Comparison of ENCODE assay signal across 11 cellular contexts in genomic region chr19:16073481-16073880, GRCh38. TPM values are rescaled to one million over a fixed set of nuclear protein-coding genes. Genes with fewer than 3 reads are reported as not detected.
DNase-seq lines count a peak whose midpoint lies in the region; ATAC-seq and TF ChIP-seq lines count a peak whose summit lies in the region.
"Had no signal": no experiment of that assay in that cellular context is flagged by ENCODE, and none has a peak within 500 bp of the region (broad histone marks: within the 10 kb centered on the region; RNA-seq: fewer than 3 reads in every experiment).

No MANE protein-coding gene starts in this region.

- H3K27ac ChIP-seq in ascending aorta: peak overlapping the region; percentile 83 to 100

- no peaks in the 10 kb centered on the region for H3K27me3 Mint-ChIP-seq in stimulated activated naive CD8-positive, alpha-beta T cell treated with anti-CD3 and anti-CD28 coated beads, Interleukin-15, Interleukin-2, amounts not matched to agents 100 ng/mL and 50 ng/mL, for 24 hours
- H3K27me3 Mint-ChIP-seq in stimulated activated naive CD8-positive, alpha-beta T cell treated with anti-CD3 and anti-CD28 coated beads, Interleukin-15, amount 100 ng/mL, for 72 hours: no peaks in the 10 kb centered on the region
- H3K27me3 Mint-ChIP-seq in natural killer cell treated with Interleukin-12 subunit alpha and Interleukin-12 subunit beta and Interleukin-15 and Interleukin-18, amount 100 ng/mL, for 72 hours: no peaks in the 10 kb centered on the region

- no peaks in the 10 kb centered on the region for H3K9me3 Mint-ChIP-seq in stimulated activated naive CD8-positive, alpha-beta T cell treated with anti-CD3 and anti-CD28 coated beads, Interleukin-15, Interleukin-2, amounts not matched to agents 100 ng/mL and 50 ng/mL, for 24 hours
- H3K9me3 Mint-ChIP-seq in stimulated activated naive CD8-positive, alpha-beta T cell treated with anti-CD3 and anti-CD28 coated beads, Interleukin-15, amount 100 ng/mL, for 72 hours: no peaks in the 10 kb centered on the region
- H3K9me3 Mint-ChIP-seq in natural killer cell treated with Interleukin-12 subunit alpha and Interleukin-12 subunit beta and Interleukin-15 and Interleukin-18, amount 100 ng/mL, for 72 hours: no peaks in the 10 kb centered on the region

- no peak for ATAC-seq in stimulated activated naive CD8-positive, alpha-beta T cell treated with anti-CD3 and anti-CD28 coated beads, Interleukin-15, amount 100 ng/mL, for 72 hours
- ATAC-seq in natural killer cell treated with Interleukin-12 subunit alpha and Interleukin-12 subunit beta and Interleukin-15 and Interleukin-18, amount 100 ng/mL, for 72 hours: no peak
- ATAC-seq in HG03280 (IDR thresholded peaks at IDR 0.05; ENCODE audit: unreplicated experiment) (no peak), HG02759 (IDR thresholded peaks at IDR 0.05; ENCODE audit: unreplicated experiment) (no peak)

- peaks cover 13% of the 10 kb centered on the region for H3K36me3 Mint-ChIP-seq in stimulated activated naive CD8-positive, alpha-beta T cell treated with anti-CD3 and anti-CD28 coated beads, Interleukin-15, Interleukin-2, amounts not matched to agents 100 ng/mL and 50 ng/mL, for 24 hours (ENCODE audit: low read depth)
- H3K36me3 Mint-ChIP-seq in natural killer cell treated with Interleukin-12 subunit alpha and Interleukin-12 subunit beta and Interleukin-15 and Interleukin-18, amount 100 ng/mL, for 72 hours: peaks cover 7% of the 10 kb centered on the region

- no peak overlapping the region for H3K4me3 ChIP-seq in ascending aorta

- DNase-seq in stimulated activated naive CD8-positive, alpha-beta T cell treated with anti-CD3 and anti-CD28 coated beads, Interleukin-15, amount 100 ng/mL, for 72 hours: no peak
- DNase-seq in ascending aorta (ENCODE audit: low spot score in 2 of 2): peak in 1 of 2 donors; percentile 71
- DNase-seq in natural killer cell treated with Interleukin-12 subunit alpha and Interleukin-12 subunit beta and Interleukin-15 and Interleukin-18, amount 100 ng/mL, for 72 hours (ENCODE audit: low spot score): peak; percentile 39
- no peak for DNase-seq in effector CD8-positive, alpha-beta T cell (lab: John Stamatoyannopoulos, UW)
- DNase-seq in NCI-H446 treated with DMSO at 0.1 percent for 48 hours (lab: John Stamatoyannopoulos, UW): no peak
- DNase-seq: Karpas-422; NCI-H2107; stimulated activated CD4-positive, alpha-beta T cell treated with anti-CD3 and anti-CD28 coated beads, Interleukin-12 subunit alpha, Interleukin-12 subunit beta, amount 100 ng/mL, for 4 hours had no signal

- H3K36me3 ChIP-seq in ascending aorta: peaks cover 11 to 45% of the 10 kb centered on the region in 2 donors

- no peaks in the 10 kb centered on the region for H3K27me3 ChIP-seq in ascending aorta

- peaks cover 44% of the 10 kb centered on the region for H3K4me1 Mint-ChIP-seq in stimulated activated naive CD8-positive, alpha-beta T cell treated with anti-CD3 and anti-CD28 coated beads, Interleukin-15, Interleukin-2, amounts not matched to agents 100 ng/mL and 50 ng/mL, for 24 hours (ENCODE audit: low read depth)
- H3K4me1 Mint-ChIP-seq in stimulated activated naive CD8-positive, alpha-beta T cell treated with anti-CD3 and anti-CD28 coated beads, Interleukin-15, amount 100 ng/mL, for 72 hours: peaks cover 46% of the 10 kb centered on the region
- H3K4me1 Mint-ChIP-seq in natural killer cell treated with Interleukin-12 subunit alpha and Interleukin-12 subunit beta and Interleukin-15 and Interleukin-18, amount 100 ng/mL, for 72 hours (ENCODE audit: low read depth in 2 of 2): peaks cover 29 to 34% of the 10 kb centered on the region in 2 donors

- no peak overlapping the region for H3K4me3 Mint-ChIP-seq in stimulated activated naive CD8-positive, alpha-beta T cell treated with anti-CD3 and anti-CD28 coated beads, Interleukin-15, Interleukin-2, amounts not matched to agents 100 ng/mL and 50 ng/mL, for 24 hours
- no peak overlapping the region for H3K4me3 Mint-ChIP-seq in stimulated activated naive CD8-positive, alpha-beta T cell treated with anti-CD3 and anti-CD28 coated beads, Interleukin-15, amount 100 ng/mL, for 72 hours
- peak overlapping the region; percentile 86 for H3K4me3 Mint-ChIP-seq in natural killer cell treated with Interleukin-12 subunit alpha and Interleukin-12 subunit beta and Interleukin-15 and Interleukin-18, amount 100 ng/mL, for 72 hours

- H3K9me3 ChIP-seq in ascending aorta: no peaks in the 10 kb centered on the region

- peaks cover 9 to 30% of the 10 kb centered on the region in 2 donors for H3K4me1 ChIP-seq in ascending aorta

- intact Hi-C loops in ascending aorta (cut with DNase I): no loop called here

- peak overlapping the region; percentile 61 for H3K27ac Mint-ChIP-seq in stimulated activated naive CD8-positive, alpha-beta T cell treated with anti-CD3 and anti-CD28 coated beads, Interleukin-15, Interleukin-2, amounts not matched to agents 100 ng/mL and 50 ng/mL, for 24 hours
- H3K27ac Mint-ChIP-seq in stimulated activated naive CD8-positive, alpha-beta T cell treated with anti-CD3 and anti-CD28 coated beads, Interleukin-15, amount 100 ng/mL, for 72 hours: peak overlapping the region in 1 of 2 donors; percentile 4
- H3K27ac Mint-ChIP-seq in natural killer cell treated with Interleukin-12 subunit alpha and Interleukin-12 subunit beta and Interleukin-15 and Interleukin-18, amount 100 ng/mL, for 72 hours: peak overlapping the region; percentile 94 to 96

- TF ChIP-seq CTCF in ascending aorta (IDR thresholded peaks at IDR 0.05): no peak

RNA-seq across cellular contexts. Expression of gene TPM4, which starts 2.8 kb away (rescaled TPM):
- total RNA-seq in ascending aorta: 619 TPM
- 100 to 1,000 TPM; 462 to 510 TPM for total RNA-seq in natural killer cell treated with Interleukin-12 subunit alpha and Interleukin-12 subunit beta and Interleukin-15 and Interleukin-18, amount 100 ng/mL, for 72 hours

RNA-seq across cellular contexts. Expression of gene RAB8A, which starts 38.2 kb away (rescaled TPM):
- 35.1 TPM for total RNA-seq in ascending aorta
- 100 to 1,000 TPM; 166 to 260 TPM for total RNA-seq in natural killer cell treated with Interleukin-12 subunit alpha and Interleukin-12 subunit beta and Interleukin-15 and Interleukin-18, amount 100 ng/mL, for 72 hours
